In the genomic region with DNA sequence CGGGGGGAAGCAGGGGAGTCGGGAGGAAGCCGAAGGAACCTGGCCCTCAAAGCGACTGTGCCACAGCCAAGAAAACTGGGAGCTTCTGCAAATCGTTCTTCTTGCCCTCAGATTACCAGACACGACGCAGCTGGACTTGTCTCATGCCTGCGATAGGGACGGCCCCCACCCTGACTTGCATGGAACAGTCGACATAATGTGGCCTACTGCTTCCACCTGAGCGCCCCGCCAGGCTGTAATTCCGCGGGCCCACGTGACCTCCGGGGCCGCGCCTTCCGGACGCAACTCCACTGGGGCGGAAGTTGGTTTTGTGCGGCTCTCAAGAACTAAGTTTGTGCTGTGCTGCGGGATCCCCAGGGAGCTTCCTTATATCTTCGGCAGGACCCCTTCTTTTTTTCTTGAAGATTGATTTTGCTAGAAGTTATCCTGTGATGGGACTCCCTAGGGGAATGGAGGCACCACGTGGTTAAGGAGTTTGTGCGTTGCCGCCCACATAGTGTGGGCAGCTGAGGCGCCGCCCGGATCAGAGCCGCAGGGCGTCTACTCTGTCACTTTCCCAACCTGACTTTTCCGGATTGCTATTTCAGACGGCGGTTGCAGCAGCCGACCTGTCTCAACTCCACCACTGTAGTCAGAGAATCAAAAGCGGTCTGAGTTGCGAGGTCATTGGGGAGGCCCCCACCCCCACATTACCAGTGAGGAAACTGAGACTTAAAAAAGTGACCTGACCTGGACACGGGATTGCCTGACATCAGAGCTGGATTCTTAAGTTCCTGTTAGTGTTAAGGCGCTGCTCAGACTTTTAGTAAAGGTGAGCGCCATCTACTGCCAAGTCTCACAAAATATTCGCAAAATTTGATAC, we compare ENCODE assay signal across 8 cellular contexts. TPM values are rescaled to one million over a fixed set of nuclear protein-coding genes. Genes with fewer than 3 reads are reported as not detected.
DNase-seq lines count a peak whose midpoint lies in the region; ATAC-seq, FAIRE-seq and TF ChIP-seq lines count a peak whose summit lies in the region.

No MANE protein-coding gene starts in this region.

- H3K27ac Mint-ChIP-seq in natural killer cell, result peak overlapping the region; percentile 88 to 98

- H3K4me3 ChIP-seq in LNCaP clone FGC (ENCODE audit: low read depth, low read length) (peak overlapping the region; percentile 89), fibroblast of pulmonary artery (replicated peaks; ENCODE audit: low read depth, low read length) (peak overlapping the region; percentile 90)

- TF ChIP-seq CTCF in LNCaP clone FGC (IDR thresholded peaks at IDR 0.05; ENCODE audit: control insufficient read depth, extremely low read depth, insufficient read depth) (peak; percentile 65), fibroblast of pulmonary artery (IDR thresholded peaks at IDR 0.05; ENCODE audit: low read length, missing control alignments) (peak; percentile 45), natural killer cell (IDR thresholded peaks at IDR 0.05) (peak; percentile 79)

- DNase-seq in ELF-1 (ENCODE audit: low read depth, low spot score) (peak; percentile 98), H54 (ENCODE audit: insufficient read length, low spot score) (peak; percentile 63), LNCaP clone FGC (ENCODE audit: low read depth) (peak; percentile 87), RPMI8226 (peak; percentile 91), fibroblast of pulmonary artery (ENCODE audit: low read depth) (peak; percentile 95), natural killer cell (peak; percentile 93)
- DNase-seq in activated T-helper 9 cell treated with anti-CD3 and anti-CD28 coated beads, Interleukin-2, amount 50 U/mL, for 16 hours (ENCODE audit: low read depth), result peak; percentile 89
- DNase-seq in stimulated activated naive CD4-positive, alpha-beta T cell treated with Interleukin-2 at 50 U/mL for 16 hours (lab: John Stamatoyannopoulos, UW), result peak; percentile 92

- no peaks in the 10 kb centered on the region for H3K27me3 Mint-ChIP-seq in natural killer cell (ENCODE audit: low read depth in 2 of 2)

- H3K9me3 Mint-ChIP-seq in natural killer cell, result no peaks in the 10 kb centered on the region

- peak; percentile 65 to 82 (median 72) for ATAC-seq in natural killer cell

- H3K36me3 Mint-ChIP-seq in natural killer cell, result no peaks in the 10 kb centered on the region

- peaks cover 55 to 64% of the 10 kb centered on the region in 2 donors for H3K4me1 Mint-ChIP-seq in natural killer cell

- FAIRE-seq in H54 (lab: Jason Lieb, UNC), result no peak

- peak overlapping the region; percentile 96 for H3K4me3 Mint-ChIP-seq in natural killer cell

- TF ChIP-seq POLR2A in H54 (IDR thresholded peaks at IDR 0.05; ENCODE audit: low read depth, low read length), result no peak

- intact Hi-C loops in natural killer cell (cut with micrococcal nuclease), result loop anchor here (1.0 to 10.0 kb wide), 13 partner anchors 57 to 1561 kb away; partner anchors contain the start of genes CDK19, CEP57L1, PPIL6 and SCML4

RNA-seq across cellular contexts. Expression of gene CD164, which starts 0.5 kb away (rescaled TPM):
- 100 to 1,000 TPM; 352 to 457 (median 427) TPM for total RNA-seq in natural killer cell

RNA-seq across cellular contexts. Expression of gene PPIL6, which starts 57.6 kb away (rescaled TPM):
- under 1 TPM; 0.28 to 0.70 (median 0.40) TPM for total RNA-seq in natural killer cell

RNA-seq across cellular contexts. Expression of gene SMPD2, which starts 57.7 kb away (rescaled TPM):
- 10 to 100 TPM; 25.0 to 37.3 (median 29.3) TPM for total RNA-seq in natural killer cell

Comparison
In these comparisons a context has a peak if more than half of its experiments do, and no peak if none do; other contexts are left out.
1. Peak in every context shown above with its lines: DNase-seq, ATAC-seq and H3K4me3 ChIP-seq.